1 cellular context compared by ENCODE assay signal in the genomic region with DNA sequence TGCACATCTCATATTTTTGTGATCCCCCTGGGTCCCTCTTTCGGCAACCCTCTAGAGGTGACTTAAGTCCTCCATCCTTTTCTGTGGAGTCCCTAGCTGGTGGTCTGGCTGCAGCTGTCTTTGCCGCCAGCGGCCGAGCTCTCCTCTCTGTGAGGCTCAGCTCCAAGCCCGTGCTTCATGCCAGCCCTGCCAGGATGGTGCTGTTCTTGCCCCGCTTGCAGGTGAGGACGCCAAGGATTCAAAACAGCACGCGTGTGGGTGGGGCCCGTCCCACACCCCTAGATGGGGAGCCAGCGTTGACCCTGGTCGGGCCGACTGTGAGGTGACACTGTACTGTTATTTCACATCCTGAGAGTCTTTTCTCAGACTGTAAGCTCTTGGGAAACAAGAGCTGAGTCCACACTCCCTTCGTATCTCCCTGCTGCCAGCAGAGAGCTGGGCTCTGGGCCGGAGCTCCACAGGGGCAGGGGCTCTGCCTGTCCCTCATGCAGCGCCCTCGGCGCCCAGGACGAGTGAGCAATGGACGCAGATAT.
TF ChIP-seq lines count a peak whose summit lies in the region.

No MANE protein-coding gene starts in this region.

TF ChIP-seq in GM23338, 12 proteins besides CTCF, POLR2A, EP300 and RAD21 (continued from another document):
- TF ChIP-seq, protein P1, sequence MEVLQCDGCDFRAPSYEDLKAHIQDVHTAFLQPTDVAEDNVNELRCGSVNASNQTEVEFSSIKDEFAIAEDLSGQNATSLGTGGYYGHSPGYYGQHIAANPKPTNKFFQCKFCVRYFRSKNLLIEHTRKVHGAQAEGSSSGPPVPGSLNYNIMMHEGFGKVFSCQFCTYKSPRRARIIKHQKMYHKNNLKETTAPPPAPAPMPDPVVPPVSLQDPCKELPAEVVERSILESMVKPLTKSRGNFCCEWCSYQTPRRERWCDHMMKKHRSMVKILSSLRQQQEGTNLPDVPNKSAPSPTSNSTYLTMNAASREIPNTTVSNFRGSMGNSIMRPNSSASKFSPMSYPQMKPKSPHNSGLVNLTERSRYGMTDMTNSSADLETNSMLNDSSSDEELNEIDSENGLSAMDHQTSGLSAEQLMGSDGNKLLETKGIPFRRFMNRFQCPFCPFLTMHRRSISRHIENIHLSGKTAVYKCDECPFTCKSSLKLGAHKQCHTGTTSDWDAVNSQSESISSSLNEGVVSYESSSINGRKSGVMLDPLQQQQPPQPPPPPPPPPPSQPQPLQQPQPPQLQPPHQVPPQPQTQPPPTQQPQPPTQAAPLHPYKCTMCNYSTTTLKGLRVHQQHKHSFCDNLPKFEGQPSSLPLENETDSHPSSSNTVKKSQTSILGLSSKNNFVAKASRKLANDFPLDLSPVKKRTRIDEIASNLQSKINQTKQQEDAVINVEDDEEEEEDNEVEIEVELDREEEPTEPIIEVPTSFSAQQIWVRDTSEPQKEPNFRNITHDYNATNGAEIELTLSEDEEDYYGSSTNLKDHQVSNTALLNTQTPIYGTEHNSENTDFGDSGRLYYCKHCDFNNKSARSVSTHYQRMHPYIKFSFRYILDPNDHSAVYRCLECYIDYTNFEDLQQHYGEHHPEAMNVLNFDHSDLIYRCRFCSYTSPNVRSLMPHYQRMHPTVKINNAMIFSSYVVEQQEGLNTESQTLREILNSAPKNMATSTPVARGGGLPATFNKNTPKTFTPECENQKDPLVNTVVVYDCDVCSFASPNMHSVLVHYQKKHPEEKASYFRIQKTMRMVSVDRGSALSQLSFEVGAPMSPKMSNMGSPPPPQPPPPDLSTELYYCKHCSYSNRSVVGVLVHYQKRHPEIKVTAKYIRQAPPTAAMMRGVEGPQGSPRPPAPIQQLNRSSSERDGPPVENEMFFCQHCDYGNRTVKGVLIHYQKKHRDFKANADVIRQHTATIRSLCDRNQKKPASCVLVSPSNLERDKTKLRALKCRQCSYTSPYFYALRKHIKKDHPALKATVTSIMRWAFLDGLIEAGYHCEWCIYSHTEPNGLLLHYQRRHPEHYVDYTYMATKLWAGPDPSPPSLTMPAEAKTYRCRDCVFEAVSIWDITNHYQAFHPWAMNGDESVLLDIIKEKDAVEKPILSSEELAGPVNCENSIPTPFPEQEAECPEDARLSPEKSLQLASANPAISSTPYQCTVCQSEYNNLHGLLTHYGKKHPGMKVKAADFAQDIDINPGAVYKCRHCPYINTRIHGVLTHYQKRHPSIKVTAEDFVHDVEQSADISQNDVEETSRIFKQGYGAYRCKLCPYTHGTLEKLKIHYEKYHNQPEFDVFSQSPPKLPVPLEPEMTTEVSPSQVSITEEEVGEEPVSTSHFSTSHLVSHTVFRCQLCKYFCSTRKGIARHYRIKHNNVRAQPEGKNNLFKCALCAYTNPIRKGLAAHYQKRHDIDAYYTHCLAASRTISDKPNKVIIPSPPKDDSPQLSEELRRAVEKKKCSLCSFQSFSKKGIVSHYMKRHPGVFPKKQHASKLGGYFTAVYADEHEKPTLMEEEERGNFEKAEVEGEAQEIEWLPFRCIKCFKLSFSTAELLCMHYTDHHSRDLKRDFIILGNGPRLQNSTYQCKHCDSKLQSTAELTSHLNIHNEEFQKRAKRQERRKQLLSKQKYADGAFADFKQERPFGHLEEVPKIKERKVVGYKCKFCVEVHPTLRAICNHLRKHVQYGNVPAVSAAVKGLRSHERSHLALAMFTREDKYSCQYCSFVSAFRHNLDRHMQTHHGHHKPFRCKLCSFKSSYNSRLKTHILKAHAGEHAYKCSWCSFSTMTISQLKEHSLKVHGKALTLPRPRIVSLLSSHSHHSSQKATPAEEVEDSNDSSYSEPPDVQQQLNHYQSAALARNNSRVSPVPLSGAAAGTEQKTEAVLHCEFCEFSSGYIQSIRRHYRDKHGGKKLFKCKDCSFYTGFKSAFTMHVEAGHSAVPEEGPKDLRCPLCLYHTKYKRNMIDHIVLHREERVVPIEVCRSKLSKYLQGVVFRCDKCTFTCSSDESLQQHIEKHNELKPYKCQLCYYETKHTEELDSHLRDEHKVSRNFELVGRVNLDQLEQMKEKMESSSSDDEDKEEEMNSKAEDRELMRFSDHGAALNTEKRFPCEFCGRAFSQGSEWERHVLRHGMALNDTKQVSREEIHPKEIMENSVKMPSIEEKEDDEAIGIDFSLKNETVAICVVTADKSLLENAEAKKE (CRISPR knock-in tag; IDR thresholded peaks at IDR 0.05): no peak
- TF ChIP-seq, protein P2, sequence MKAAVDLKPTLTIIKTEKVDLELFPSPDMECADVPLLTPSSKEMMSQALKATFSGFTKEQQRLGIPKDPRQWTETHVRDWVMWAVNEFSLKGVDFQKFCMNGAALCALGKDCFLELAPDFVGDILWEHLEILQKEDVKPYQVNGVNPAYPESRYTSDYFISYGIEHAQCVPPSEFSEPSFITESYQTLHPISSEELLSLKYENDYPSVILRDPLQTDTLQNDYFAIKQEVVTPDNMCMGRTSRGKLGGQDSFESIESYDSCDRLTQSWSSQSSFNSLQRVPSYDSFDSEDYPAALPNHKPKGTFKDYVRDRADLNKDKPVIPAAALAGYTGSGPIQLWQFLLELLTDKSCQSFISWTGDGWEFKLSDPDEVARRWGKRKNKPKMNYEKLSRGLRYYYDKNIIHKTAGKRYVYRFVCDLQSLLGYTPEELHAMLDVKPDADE (IDR thresholded peaks at IDR 0.05): no peak
- TF ChIP-seq NANOG (IDR thresholded peaks at IDR 0.05; ENCODE audit: borderline replicate concordance) (no peak), ZNF331 (CRISPR knock-in tag; IDR thresholded peaks at IDR 0.05; ENCODE audit: low read depth) (no peak), EZH2phosphoT487 (IDR thresholded peaks at IDR 0.05; ENCODE audit: unreplicated experiment) (no peak), ZNF114 (CRISPR knock-in tag; IDR thresholded peaks at IDR 0.05) (no peak)
- TF ChIP-seq, protein P3, sequence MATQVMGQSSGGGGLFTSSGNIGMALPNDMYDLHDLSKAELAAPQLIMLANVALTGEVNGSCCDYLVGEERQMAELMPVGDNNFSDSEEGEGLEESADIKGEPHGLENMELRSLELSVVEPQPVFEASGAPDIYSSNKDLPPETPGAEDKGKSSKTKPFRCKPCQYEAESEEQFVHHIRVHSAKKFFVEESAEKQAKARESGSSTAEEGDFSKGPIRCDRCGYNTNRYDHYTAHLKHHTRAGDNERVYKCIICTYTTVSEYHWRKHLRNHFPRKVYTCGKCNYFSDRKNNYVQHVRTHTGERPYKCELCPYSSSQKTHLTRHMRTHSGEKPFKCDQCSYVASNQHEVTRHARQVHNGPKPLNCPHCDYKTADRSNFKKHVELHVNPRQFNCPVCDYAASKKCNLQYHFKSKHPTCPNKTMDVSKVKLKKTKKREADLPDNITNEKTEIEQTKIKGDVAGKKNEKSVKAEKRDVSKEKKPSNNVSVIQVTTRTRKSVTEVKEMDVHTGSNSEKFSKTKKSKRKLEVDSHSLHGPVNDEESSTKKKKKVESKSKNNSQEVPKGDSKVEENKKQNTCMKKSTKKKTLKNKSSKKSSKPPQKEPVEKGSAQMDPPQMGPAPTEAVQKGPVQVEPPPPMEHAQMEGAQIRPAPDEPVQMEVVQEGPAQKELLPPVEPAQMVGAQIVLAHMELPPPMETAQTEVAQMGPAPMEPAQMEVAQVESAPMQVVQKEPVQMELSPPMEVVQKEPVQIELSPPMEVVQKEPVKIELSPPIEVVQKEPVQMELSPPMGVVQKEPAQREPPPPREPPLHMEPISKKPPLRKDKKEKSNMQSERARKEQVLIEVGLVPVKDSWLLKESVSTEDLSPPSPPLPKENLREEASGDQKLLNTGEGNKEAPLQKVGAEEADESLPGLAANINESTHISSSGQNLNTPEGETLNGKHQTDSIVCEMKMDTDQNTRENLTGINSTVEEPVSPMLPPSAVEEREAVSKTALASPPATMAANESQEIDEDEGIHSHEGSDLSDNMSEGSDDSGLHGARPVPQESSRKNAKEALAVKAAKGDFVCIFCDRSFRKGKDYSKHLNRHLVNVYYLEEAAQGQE (IDR thresholded peaks at IDR 0.05; ENCODE audit: unreplicated experiment): no peak
